9 cellular contexts compared by ENCODE assay signal in genomic region chr16:8958344-8958808, GRCh38. TPM values are rescaled to one million over a fixed set of nuclear protein-coding genes. Genes with fewer than 3 reads are reported as not detected.
A peak's percentile ranks its signal among the peaks of the same experiment; 100 is the strongest.
DNase-seq lines count a peak whose midpoint lies in the region; ATAC-seq and TF ChIP-seq lines count a peak whose summit lies in the region.
"Had no signal": no experiment of that assay in that cellular context is flagged by ENCODE, and none has a peak within 500 bp of the region (broad histone marks: within the 10 kb centered on the region; RNA-seq: fewer than 3 reads in every experiment).

No MANE protein-coding gene starts in this region.

- H3K27me3 ChIP-seq in HL-60 (ENCODE audit: insufficient read depth, poor library complexity, severe bottlenecking) (no peaks in the 10 kb centered on the region), right cardiac atrium (ENCODE audit: control insufficient read depth, insufficient read depth) (no peaks in the 10 kb centered on the region)
- H3K27me3 ChIP-seq: tibial artery had no signal

- H3K4me3 ChIP-seq in HL-60 (replicated peaks; ENCODE audit: insufficient read depth, low read length), result no peak overlapping the region; the same call in 1 of the 2 replicates
- H3K4me3 ChIP-seq in right cardiac atrium (ENCODE audit: low read length), result no peak overlapping the region
- H3K4me3 ChIP-seq: tibial artery had no signal

- POLR2A ChIA-PET in activated CD4-positive, alpha-beta memory T cell treated with anti-CD3 and anti-CD28 coated beads, Interleukin-2, amount 10 ng/mL, durations not matched to agents 7 days and 5 days (lab: Charles Lee), result interaction anchor here (1.3 to 5.3 kb wide), 6 partner anchors 9 to 144 kb away, joined by 3 to 43 read pairs (median 10); partner anchors contain the start of genes CARHSP1 and HAPSTR1
- POLR2A ChIA-PET in MCF 10A (lab: Yijun Ruan, JAX), result interaction anchor here (1.1 kb wide), 1 partner anchor 114 kb away, joined by 4 read pairs; no protein-coding TSS in a partner anchor

- CTCF ChIA-PET in activated CD4-positive, alpha-beta memory T cell treated with anti-CD3 and anti-CD28 coated beads, Interleukin-2, amount 10 ng/mL, durations not matched to agents 7 days and 5 days (lab: Charles Lee), result interaction anchor here (0.5 to 4.9 kb wide), 2 partner anchors 22 to 579 kb away, joined by 4 to 18 read pairs; no protein-coding TSS in a partner anchor
- CTCF ChIA-PET in MCF 10A (lab: Yijun Ruan, JAX), result interaction anchor here (0.5 to 2.7 kb wide), 3 partner anchors 22 to 177 kb away, joined by 3 to 15 read pairs (median 8); no protein-coding TSS in a partner anchor

- DNase-seq in AG08396 (ENCODE audit: low spot score), result peak; percentile 73
- peak in 1 of 2 experiments; percentile 68 for DNase-seq in HL-60 (ENCODE audit: low read depth in 1 of 2, low spot score in 1 of 2)
- DNase-seq in activated CD4-positive, alpha-beta memory T cell treated with anti-CD3 and anti-CD28 coated beads, Interleukin-2, amount 10 ng/mL, durations not matched to agents 7 days and 5 days, result peak; percentile 55
- DNase-seq in right cardiac atrium, result peak; percentile 57 to 77 (median 69)
- peak; percentile 31 for DNase-seq in stromal cell of bone marrow (ENCODE audit: low read depth)
- DNase-seq in activated gamma-delta T cell (lab: John Stamatoyannopoulos, UW), result no peak
- no peak for DNase-seq in MCF 10A (ENCODE audit: unreplicated experiment)
- DNase-seq in NOMO-1 treated with DMSO at 0.1 percent for 48 hours (lab: John Stamatoyannopoulos, UW; ENCODE audit: unreplicated experiment), result no peak

- H3K36me3 Mint-ChIP-seq in activated CD4-positive, alpha-beta memory T cell treated with anti-CD3 and anti-CD28 coated beads, Interleukin-2, amount 10 ng/mL, durations not matched to agents 7 days and 5 days (ENCODE audit: low read depth), result peaks cover 14% of the 10 kb centered on the region
- peaks cover 5% of the 10 kb centered on the region for H3K36me3 Mint-ChIP-seq in MCF 10A (ENCODE audit: insufficient read depth, unreplicated experiment)

- H3K9me3 ChIP-seq in right cardiac atrium (ENCODE audit: control insufficient read depth, low read length), result no peaks in the 10 kb centered on the region
- H3K9me3 ChIP-seq: tibial artery had no signal

- H3K9me3 Mint-ChIP-seq in activated CD4-positive, alpha-beta memory T cell treated with anti-CD3 and anti-CD28 coated beads, Interleukin-2, amount 10 ng/mL, durations not matched to agents 7 days and 5 days, result no peaks in the 10 kb centered on the region
- no peaks in the 10 kb centered on the region for H3K9me3 Mint-ChIP-seq in MCF 10A (ENCODE audit: unreplicated experiment)

- peak; percentile 65 to 77 for ATAC-seq in right cardiac atrium

- H3K27ac ChIP-seq in HL-60 (replicated peaks), result peak overlapping the region; percentile 39
- peak overlapping the region; percentile 46 for H3K27ac ChIP-seq in right cardiac atrium (ENCODE audit: low read length)

- WGBS in right cardiac atrium, result 13% methylated on average over 9 of the region's 9 CpGs

- H3K27ac Mint-ChIP-seq in activated CD4-positive, alpha-beta memory T cell treated with anti-CD3 and anti-CD28 coated beads, Interleukin-2, amount 10 ng/mL, durations not matched to agents 7 days and 5 days, result peak overlapping the region; percentile 91
- H3K27ac Mint-ChIP-seq in MCF 10A (ENCODE audit: low read depth, unreplicated experiment), result no peak overlapping the region

- TF ChIP-seq CTCF in HL-60 (IDR thresholded peaks at IDR 0.05; ENCODE audit: insufficient read depth, low read length) (no peak), MCF 10A (IDR thresholded peaks at IDR 0.05; ENCODE audit: unreplicated experiment) (no peak)

- peaks cover 78% of the 10 kb centered on the region for H3K4me1 Mint-ChIP-seq in activated CD4-positive, alpha-beta memory T cell treated with anti-CD3 and anti-CD28 coated beads, Interleukin-2, amount 10 ng/mL, durations not matched to agents 7 days and 5 days
- H3K4me1 Mint-ChIP-seq in MCF 10A (ENCODE audit: insufficient read depth, unreplicated experiment), result peaks cover 51% of the 10 kb centered on the region

- intact Hi-C loops in right cardiac atrium (cut with DNase I), result no loop called here
- intact Hi-C loops in MCF 10A (cut with micrococcal nuclease), result no loop called here

- peak overlapping the region; percentile 59 for H3K4me3 Mint-ChIP-seq in activated CD4-positive, alpha-beta memory T cell treated with anti-CD3 and anti-CD28 coated beads, Interleukin-2, amount 10 ng/mL, durations not matched to agents 7 days and 5 days
- no peak overlapping the region for H3K4me3 Mint-ChIP-seq in MCF 10A (ENCODE audit: unreplicated experiment)

- H3K4me1 ChIP-seq in right cardiac atrium (ENCODE audit: control insufficient read depth, insufficient read depth, low read length), result peaks cover 42% of the 10 kb centered on the region

- H3K27me3 Mint-ChIP-seq in activated CD4-positive, alpha-beta memory T cell treated with anti-CD3 and anti-CD28 coated beads, Interleukin-2, amount 10 ng/mL, durations not matched to agents 7 days and 5 days, result no peaks in the 10 kb centered on the region
- H3K27me3 Mint-ChIP-seq in MCF 10A (ENCODE audit: insufficient read depth, unreplicated experiment), result no peaks in the 10 kb centered on the region

- no TSS peak for BruUV-seq in MCF 10A (replicated peaks; lab: Mats Ljungman, UMichigan)

RNA-seq across cellular contexts. Expression of gene USP7, which starts 5.3 kb away (rescaled TPM):
- total RNA-seq in activated CD4-positive, alpha-beta memory T cell treated with anti-CD3 and anti-CD28 coated beads, Interleukin-2, amount 10 ng/mL, durations not matched to agents 7 days and 5 days, result 100 to 1,000 TPM; 162 to 166 TPM
- total RNA-seq in right cardiac atrium (10 to 100 TPM; 67.1 to 83.3 (median 71.2) TPM), MCF 10A (2022) (81.2 and 108 TPM in 2 replicates)
- polyA plus RNA-seq in right cardiac atrium, result 25.1 TPM

Comparison
In these comparisons a context has a peak if more than half of its experiments do, and no peak if none do; other contexts are left out.
1. DNase-seq: peak in AG08396 (single experiment), activated CD4-positive, alpha-beta memory T cell treated with anti-CD3 and anti-CD28 coated beads, Interleukin-2, amount 10 ng/mL, durations not matched to agents 7 days and 5 days (single experiment), right cardiac atrium (3 of 3) and stromal cell of bone marrow (single experiment); none in activated gamma-delta T cell (single experiment), MCF 10A (single experiment) and NOMO-1 treated with DMSO at 0.1 percent for 48 hours (single experiment).